Comparison of ENCODE assay signal across 22 cellular contexts in genomic region chr1:194709439-194709838, GRCh38.
"Had no signal": no experiment of that assay in that cellular context is flagged by ENCODE, and none has a peak within 500 bp of the region (broad histone marks: within the 10 kb centered on the region; RNA-seq: fewer than 3 reads in every experiment).

No MANE protein-coding gene starts in this region.

- H3K27ac ChIP-seq: colonic mucosa, esophagus muscularis mucosa, foreskin keratinocyte, heart right ventricle, lower lobe of right lung, neutrophil, pancreas, right lobe of liver, suprapubic skin had no signal

- ATAC-seq: foreskin keratinocyte; lower lobe of right lung; natural killer cell; pancreas; right lobe of liver; stimulated activated naive B cell treated with anti-CD40 and anti-IgM and Interleukin-4, amounts not matched to agents 10 μg/mL and 1 μg/mL and 100 μg/mL, for 72 hours; stimulated activated naive CD8-positive, alpha-beta T cell treated with anti-CD3 and anti-CD28 coated beads, Interleukin-15, amount 100 ng/mL, for 72 hours had no signal

- H3K27ac Mint-ChIP-seq: natural killer cell; progenitor cell of endocrine pancreas; stimulated activated naive B cell treated with anti-CD40 and anti-IgM and Interleukin-4, amounts not matched to agents 10 μg/mL and 1 μg/mL and 100 μg/mL, for 72 hours; stimulated activated naive CD8-positive, alpha-beta T cell treated with anti-CD3 and anti-CD28 coated beads, Interleukin-15, amount 100 ng/mL, for 72 hours had no signal

- H3K4me3 Mint-ChIP-seq: natural killer cell; stimulated activated naive B cell treated with anti-CD40 and anti-IgM and Interleukin-4, amounts not matched to agents 10 μg/mL and 1 μg/mL and 100 μg/mL, for 72 hours; stimulated activated naive CD8-positive, alpha-beta T cell treated with anti-CD3 and anti-CD28 coated beads, Interleukin-15, amount 100 ng/mL, for 72 hours had no signal

- H3K36me3 ChIP-seq: colonic mucosa, esophagus muscularis mucosa, heart right ventricle, lower lobe of right lung, neutrophil, pancreas, right lobe of liver, suprapubic skin had no signal

- H3K4me3 ChIP-seq: colonic mucosa, esophagus muscularis mucosa, heart right ventricle, lower lobe of right lung, pancreas, right lobe of liver, suprapubic skin had no signal

- H3K27me3 Mint-ChIP-seq: progenitor cell of endocrine pancreas; stimulated activated naive B cell treated with anti-CD40 and anti-IgM and Interleukin-4, amounts not matched to agents 10 μg/mL and 1 μg/mL and 100 μg/mL, for 72 hours; stimulated activated naive CD8-positive, alpha-beta T cell treated with anti-CD3 and anti-CD28 coated beads, Interleukin-15, amount 100 ng/mL, for 72 hours had no signal

- DNase-seq: colonic mucosa; dermis blood vessel endothelial cell; effector memory CD4-positive, alpha-beta T cell; foreskin keratinocyte; glutamatergic neuron; heart right ventricle; hypothalamus; left ventricle myocardium superior; lower lobe of right lung; natural killer cell; pancreas; right lobe of liver; small intestine; stimulated activated CD4-positive, alpha-beta T cell treated with anti-CD3 and anti-CD28 coated beads, Interleukin-15, amount 100 ng/mL, for 24 hours; stimulated activated CD4-positive, alpha-beta T cell treated with anti-CD3 and anti-CD28 coated beads, Interleukin-2, amount 100 ng/mL, for 48 hours; stimulated activated naive B cell treated with anti-CD40 and anti-IgM and Interleukin-4, amounts not matched to agents 10 μg/mL and 1 μg/mL and 100 μg/mL, for 72 hours; stimulated activated naive CD8-positive, alpha-beta T cell treated with anti-CD3 and anti-CD28 coated beads, Interleukin-15, amount 100 ng/mL, for 72 hours; trophoblast cell had no signal

- H3K9me3 Mint-ChIP-seq: stimulated activated naive B cell treated with anti-CD40 and anti-IgM and Interleukin-4, amounts not matched to agents 10 μg/mL and 1 μg/mL and 100 μg/mL, for 72 hours; stimulated activated naive CD8-positive, alpha-beta T cell treated with anti-CD3 and anti-CD28 coated beads, Interleukin-15, amount 100 ng/mL, for 72 hours had no signal

- H3K27me3 ChIP-seq: colonic mucosa, esophagus muscularis mucosa, foreskin keratinocyte, heart right ventricle, neutrophil, pancreas, right lobe of liver, suprapubic skin had no signal

- H3K4me1 ChIP-seq: colonic mucosa, esophagus muscularis mucosa, foreskin keratinocyte, lower lobe of right lung, pancreas, right lobe of liver, suprapubic skin had no signal

- H3K36me3 Mint-ChIP-seq: natural killer cell; stimulated activated naive B cell treated with anti-CD40 and anti-IgM and Interleukin-4, amounts not matched to agents 10 μg/mL and 1 μg/mL and 100 μg/mL, for 72 hours had no signal

- H3K4me1 Mint-ChIP-seq: natural killer cell; stimulated activated naive B cell treated with anti-CD40 and anti-IgM and Interleukin-4, amounts not matched to agents 10 μg/mL and 1 μg/mL and 100 μg/mL, for 72 hours; stimulated activated naive CD8-positive, alpha-beta T cell treated with anti-CD3 and anti-CD28 coated beads, Interleukin-15, amount 100 ng/mL, for 72 hours had no signal

- H3K9me3 ChIP-seq: colonic mucosa, esophagus muscularis mucosa, heart right ventricle, lower lobe of right lung, pancreas, right lobe of liver, suprapubic skin had no signal
